8 cellular contexts compared by ENCODE assay signal in genomic region chr17:49996495-49997255, GRCh38. TPM values are rescaled to one million over a fixed set of nuclear protein-coding genes. Genes with fewer than 3 reads are reported as not detected.
DNase-seq lines count a peak whose midpoint lies in the region; ATAC-seq and TF ChIP-seq lines count a peak whose summit lies in the region.

No MANE protein-coding gene starts in this region.

- H3K4me3 Mint-ChIP-seq in activated T-helper 1 cell treated with anti-CD3 and anti-CD28 coated beads, Interleukin-12 subunit alpha, Interleukin-12 subunit beta, Interleukin-2, Interleukin-4 antibody, amounts not matched to agents 30 ng/mL and 10 ng/mL and 1 ng/mL, durations not matched to agents 14 hours and 24 hours and 36 hours = peak overlapping the region; percentile 27

- H3K9me2 ChIP-seq in HCT116 (ENCODE audit: insufficient read depth) (no peaks in the 10 kb centered on the region), PC-3 (replicated peaks; ENCODE audit: low read length) (no peaks in the 10 kb centered on the region)

- no peaks in the 10 kb centered on the region for H3K36me3 Mint-ChIP-seq in activated T-helper 1 cell treated with anti-CD3 and anti-CD28 coated beads, Interleukin-12 subunit alpha, Interleukin-12 subunit beta, Interleukin-2, Interleukin-4 antibody, amounts not matched to agents 30 ng/mL and 10 ng/mL and 1 ng/mL, durations not matched to agents 14 hours and 24 hours and 36 hours (ENCODE audit: low read depth)

- CTCF ChIA-PET in HCT116 (lab: Charles Lee) (interaction anchor here (0.7 to 5.6 kb wide), 45 partner anchors 9 to 681 kb away, joined by 3 to 196 read pairs (median 6); partner anchors contain the start of genes FAM117A, ITGA3, KAT7 and PHB1), PC-3 (lab: Charles Lee) (interaction anchor here (0.5 to 4.1 kb wide), 8 partner anchors 9 to 435 kb away, joined by 3 to 45 read pairs (median 8); no protein-coding TSS in a partner anchor)

- H3F3A ChIP-seq in PC-3 (ENCODE audit: low read length, unreplicated experiment) = no peaks in the 10 kb centered on the region

- POLR2A ChIA-PET in HCT116 (lab: Charles Lee) = interaction anchor here (0.6 to 2.5 kb wide), 11 partner anchors 44 to 439 kb away, joined by 3 to 17 read pairs (median 4); partner anchors contain the start of genes FAM117A, ITGA3, KAT7 and SLC35B1
- POLR2A ChIA-PET in PC-3 (lab: Charles Lee; ENCODE audit: unreplicated experiment) = interaction anchor here (0.6 kb wide), 2 partner anchors 59 to 111 kb away, joined by 3 to 14 read pairs; no protein-coding TSS in a partner anchor

- H3K9me3 Mint-ChIP-seq in activated T-helper 1 cell treated with anti-CD3 and anti-CD28 coated beads, Interleukin-12 subunit alpha, Interleukin-12 subunit beta, Interleukin-2, Interleukin-4 antibody, amounts not matched to agents 30 ng/mL and 10 ng/mL and 1 ng/mL, durations not matched to agents 14 hours and 24 hours and 36 hours = no peaks in the 10 kb centered on the region

- peak; percentile 70 for ATAC-seq in HCT116
- peak; percentile 23 for ATAC-seq in PC-3
- ATAC-seq in GM21390 (IDR thresholded peaks at IDR 0.05; ENCODE audit: unreplicated experiment) = no peak

- H3K27ac ChIP-seq in HCT116 (ENCODE audit: low read depth, low read length) (peak overlapping the region; percentile 16; the same call in 1 of the 2 replicates), PC-3 (ENCODE audit: low read length) (no peak overlapping the region), vagina (no peak overlapping the region)

- DNase-seq in AML-193 (lab: John Stamatoyannopoulos, UW) (peak; percentile 19 to 51), HCT116 (ENCODE audit: low read depth, low spot score) (no peak), PC-3 (peak; percentile 78), glomerular visceral epithelial cell (ENCODE audit: extremely low spot score) (peak; percentile 51), posterior vena cava (ENCODE audit: low spot score) (peak; percentile 90), vagina (ENCODE audit: extremely low spot score in 2 of 2) (no peak)
- DNase-seq in activated T-helper 1 cell treated with anti-CD3 and anti-CD28 coated beads, Interleukin-12 subunit alpha, Interleukin-12 subunit beta, Interleukin-2, Interleukin-4 antibody, amounts not matched to agents 30 ng/mL and 10 ng/mL and 1 ng/mL, durations not matched to agents 14 hours and 24 hours and 36 hours (ENCODE audit: low spot score) = peak; percentile 59

- H3K79me2 ChIP-seq in HCT116 (ENCODE audit: insufficient read depth, low read length) (no peaks in the 10 kb centered on the region), PC-3 (ENCODE audit: low read length) (no peaks in the 10 kb centered on the region)

- H3K4me2 ChIP-seq in HCT116 (ENCODE audit: low read length) = peak overlapping the region; percentile 91
- peak overlapping the region; percentile 99 for H3K4me2 ChIP-seq in PC-3 (ENCODE audit: low read length)

- peaks cover 65% of the 10 kb centered on the region for H3K27me3 Mint-ChIP-seq in activated T-helper 1 cell treated with anti-CD3 and anti-CD28 coated beads, Interleukin-12 subunit alpha, Interleukin-12 subunit beta, Interleukin-2, Interleukin-4 antibody, amounts not matched to agents 30 ng/mL and 10 ng/mL and 1 ng/mL, durations not matched to agents 14 hours and 24 hours and 36 hours (ENCODE audit: insufficient read depth)

- peak overlapping the region; percentile 61 for H3K9ac ChIP-seq in HCT116 (ENCODE audit: low read length)
- H3K9ac ChIP-seq in PC-3 (ENCODE audit: low read length) = peak overlapping the region; percentile 32; the same call in 1 of the 2 replicates

- intact Hi-C loops in HCT116 (cut with micrococcal nuclease) = loop anchor here (1.0 to 2.0 kb wide), 5 partner anchors 44 to 428 kb away; partner anchors contain the start of gene KAT7
- intact Hi-C loops in PC-3 (cut with micrococcal nuclease) = loop anchor here (1.0 to 5.0 kb wide), 5 partner anchors 44 to 429 kb away; partner anchors contain the start of gene SLC35B1
- intact Hi-C loops in activated T-helper 1 cell treated with anti-CD3 and anti-CD28 coated beads, Interleukin-12 subunit alpha, Interleukin-12 subunit beta, Interleukin-2, Interleukin-4 antibody, amounts not matched to agents 30 ng/mL and 10 ng/mL and 1 ng/mL, durations not matched to agents 14 hours and 24 hours and 36 hours (cut with micrococcal nuclease) = loop anchor here (1.0 to 10.0 kb wide), 4 partner anchors 44 to 502 kb away; partner anchors contain the start of genes NGFR and SLC35B1
- intact Hi-C loops in posterior vena cava (cut with DNase I) = loop anchor here (2.0 to 10.0 kb wide), 6 partner anchors 44 to 442 kb away; no protein-coding TSS in a partner anchor
- intact Hi-C loops in vagina (cut with DNase I) = loop anchor here (5.0 to 10.0 kb wide), 3 partner anchors 134 to 442 kb away; no protein-coding TSS in a partner anchor

- H3K4me3 ChIP-seq in HCT116 (replicated peaks in 1 of 2; ENCODE audit: low read depth in 1 of 2, low read length in 2 of 2) (peak overlapping the region; percentile 56 to 69), PC-3 (ENCODE audit: low read length) (peak overlapping the region; percentile 77), vagina (peak overlapping the region; percentile 32 to 38)

- peaks cover 16% of the 10 kb centered on the region for H3K4me1 Mint-ChIP-seq in activated T-helper 1 cell treated with anti-CD3 and anti-CD28 coated beads, Interleukin-12 subunit alpha, Interleukin-12 subunit beta, Interleukin-2, Interleukin-4 antibody, amounts not matched to agents 30 ng/mL and 10 ng/mL and 1 ng/mL, durations not matched to agents 14 hours and 24 hours and 36 hours (ENCODE audit: low read depth)

- H2AFZ ChIP-seq in HCT116 (ENCODE audit: low read depth, low read length, poor library complexity, severe bottlenecking) (peak overlapping the region; percentile 87), PC-3 (ENCODE audit: low read length) (peak overlapping the region; percentile 97)

- H3K27me3 ChIP-seq in HCT116 (ENCODE audit: insufficient read depth, low read length) (peaks cover 6% of the 10 kb centered on the region; the same call in 1 of the 2 replicates), PC-3 (ENCODE audit: low read length) (peaks cover 27% of the 10 kb centered on the region), vagina (no peaks in the 10 kb centered on the region)

- TF ChIP-seq POLR2A in HCT116 (IDR thresholded peaks at IDR 0.05; ENCODE audit: borderline replicate concordance, extremely low read depth, insufficient read depth, insufficient read length) (no peak), vagina (IDR thresholded peaks at IDR 0.05) (no peak)

- RAD21 ChIA-PET in HCT116 (lab: Charles Lee; ENCODE audit: low non-redundant PET in 1 of 2, low total read pairs in 2 of 2, uncharacterized antibody in 2 of 2, unreplicated experiment in 2 of 2) = interaction anchor here (0.6 to 3.5 kb wide), 21 partner anchors 8 to 429 kb away, joined by 3 to 36 read pairs (median 6); partner anchors contain the start of genes PDK2 (in 1 of the 2) and SLC35B1 (in 1 of the 2)

- H3K36me3 ChIP-seq in HCT116 (ENCODE audit: control insufficient read depth in 1 of 2, insufficient read depth in 2 of 2, low read length in 2 of 2) = no peaks in the 10 kb centered on the region
- H3K36me3 ChIP-seq in PC-3 (ENCODE audit: low read depth, low read length) = no peaks in the 10 kb centered on the region
- H3K36me3 ChIP-seq in vagina = no peaks in the 10 kb centered on the region

- no peaks in the 10 kb centered on the region for H4K20me1 ChIP-seq in HCT116 (ENCODE audit: insufficient read depth)
- no peaks in the 10 kb centered on the region for H4K20me1 ChIP-seq in PC-3 (ENCODE audit: low read length)

- peaks cover 14 to 30% of the 10 kb centered on the region in 2 experiments for H3K4me1 ChIP-seq in HCT116 (ENCODE audit: control insufficient read depth in 1 of 2, insufficient read depth in 2 of 2, low read length in 2 of 2)
- H3K4me1 ChIP-seq in PC-3 (ENCODE audit: insufficient read depth, low read length) = peaks cover 32% of the 10 kb centered on the region
- peaks cover 34% of the 10 kb centered on the region for H3K4me1 ChIP-seq in vagina

- TF ChIP-seq CTCF in HCT116 (IDR thresholded peaks at IDR 0.05 in 2 of 3, conservative IDR thresholded peaks at IDR 0.05 in 1 of 3; ENCODE audit: borderline replicate concordance in 1 of 3, insufficient read depth in 1 of 3, low read depth in 2 of 3, low read length in 2 of 3) (peak; percentile 98 to 100 (median 99)), PC-3 (conservative IDR thresholded peaks at IDR 0.05; ENCODE audit: low read depth, low read length) (peak; percentile 99), vagina (IDR thresholded peaks at IDR 0.05) (peak; percentile 91 to 97 (median 92))

- peak; percentile 100 for TF ChIP-seq RAD21 in HCT116 (IDR thresholded peaks at IDR 0.05; ENCODE audit: low read depth)

- H3K9me3 ChIP-seq in HCT116 (ENCODE audit: control insufficient read depth in 1 of 2, insufficient read depth in 1 of 2, low read depth in 1 of 2, low read length in 2 of 2) (no peaks in the 10 kb centered on the region), PC-3 (ENCODE audit: low read length) (no peaks in the 10 kb centered on the region), vagina (no peaks in the 10 kb centered on the region)

- peak overlapping the region; percentile 62 for H3K27ac Mint-ChIP-seq in activated T-helper 1 cell treated with anti-CD3 and anti-CD28 coated beads, Interleukin-12 subunit alpha, Interleukin-12 subunit beta, Interleukin-2, Interleukin-4 antibody, amounts not matched to agents 30 ng/mL and 10 ng/mL and 1 ng/mL, durations not matched to agents 14 hours and 24 hours and 36 hours

- BruUV-seq in HCT116 (replicated peaks; lab: Mats Ljungman, UMichigan) (no TSS peak), PC-3 (replicated peaks; lab: Mats Ljungman, UMichigan) (no TSS peak)

RNA-seq across cellular contexts. Expression of gene DLX3, which starts 1.7 kb away (rescaled TPM):
- total RNA-seq in HCT116 (2021; ENCODE audit: unreplicated experiment) = not detected
- 0.04 TPM in 1 of 2 replicates, not detected in the other for polyA plus RNA-seq in HCT116 (2012)
- total RNA-seq in PC-3 (2014; rRNA removed) = 0.18 and 0.23 TPM in 2 replicates
- total RNA-seq in activated T-helper 1 cell treated with anti-CD3 and anti-CD28 coated beads, Interleukin-12 subunit alpha, Interleukin-12 subunit beta, Interleukin-2, Interleukin-4 antibody, amounts not matched to agents 30 ng/mL and 10 ng/mL and 1 ng/mL, durations not matched to agents 14 hours and 24 hours and 36 hours = not detected in 2 replicates
- total RNA-seq in posterior vena cava = under 1 TPM in 1 of 2 donors, not detected in 1; 0.23 TPM
- total RNA-seq in vagina = 1.7 TPM

RNA-seq across cellular contexts. Expression of gene DLX4, which starts 27.7 kb away (rescaled TPM):
- total RNA-seq in HCT116 (2021; ENCODE audit: unreplicated experiment) = 14.0 TPM
- 11.5 and 12.4 TPM in 2 replicates for polyA plus RNA-seq in HCT116 (2012)
- total RNA-seq in PC-3 (2014; rRNA removed) = 0.35 and 0.44 TPM in 2 replicates
- total RNA-seq in activated T-helper 1 cell treated with anti-CD3 and anti-CD28 coated beads, Interleukin-12 subunit alpha, Interleukin-12 subunit beta, Interleukin-2, Interleukin-4 antibody, amounts not matched to agents 30 ng/mL and 10 ng/mL and 1 ng/mL, durations not matched to agents 14 hours and 24 hours and 36 hours = 0.20 TPM in 1 of 2 replicates, not detected in the other
- under 1 TPM in 1 of 2 donors, not detected in 1; 0.19 TPM for total RNA-seq in posterior vena cava
- 1.2 TPM for total RNA-seq in vagina

RNA-seq across cellular contexts. Expression of gene ITGA3, which starts 59.2 kb away (rescaled TPM):
- 392 TPM for total RNA-seq in HCT116 (2021; ENCODE audit: unreplicated experiment)
- 522 and 560 TPM in 2 replicates for polyA plus RNA-seq in HCT116 (2012)
- total RNA-seq in PC-3 (2014; rRNA removed) = 598 and 763 TPM in 2 replicates
- total RNA-seq in activated T-helper 1 cell treated with anti-CD3 and anti-CD28 coated beads, Interleukin-12 subunit alpha, Interleukin-12 subunit beta, Interleukin-2, Interleukin-4 antibody, amounts not matched to agents 30 ng/mL and 10 ng/mL and 1 ng/mL, durations not matched to agents 14 hours and 24 hours and 36 hours = 18.0 and 20.6 TPM in 2 replicates
- total RNA-seq in posterior vena cava = 10 to 100 TPM; 56.3 to 80.3 TPM
- total RNA-seq in vagina = 50.8 TPM

Comparison
In these comparisons a context has a peak if more than half of its experiments do, and no peak if none do; other contexts are left out.
1. DNase-seq: peak in AML-193 (2 of 2), PC-3 (single experiment), activated T-helper 1 cell treated with anti-CD3 and anti-CD28 coated beads, Interleukin-12 subunit alpha, Interleukin-12 subunit beta, Interleukin-2, Interleukin-4 antibody, amounts not matched to agents 30 ng/mL and 10 ng/mL and 1 ng/mL, durations not matched to agents 14 hours and 24 hours and 36 hours (single experiment), glomerular visceral epithelial cell (single experiment) and posterior vena cava (single experiment); none in HCT116 (single experiment) and vagina (0 of 2).
2. Peak in every context shown above with its lines, with median percentiles within 50 percentile points of each other: H3K4me3 ChIP-seq and CTCF ChIP-seq.